8 cellular contexts compared by ENCODE assay signal in genomic region chr1:10692401-10693021, GRCh38.
DNase-seq lines count a peak whose midpoint lies in the region; ATAC-seq and TF ChIP-seq lines count a peak whose summit lies in the region.

No MANE protein-coding gene starts in this region.

- H3K4me3 ChIP-seq in BLaER1 treated with 17β-estradiol and CSF1 and Interleukin-3, amounts not matched to agents 10 nM and 100 nM: no peak overlapping the region; a peak in 2 of 20 replicates
- H3K4me3 ChIP-seq in breast epithelium: peak overlapping the region in 2 of 3 donors; percentile 77 to 91
- no peak overlapping the region for H3K4me3 ChIP-seq in thyroid gland (replicated peaks in 1 of 3)
- no peak overlapping the region for H3K4me3 ChIP-seq in tibial nerve

- H3K9ac ChIP-seq in BLaER1 treated with 17β-estradiol and CSF1 and Interleukin-3, amounts not matched to agents 10 nM and 100 nM: peak overlapping the region in 2 of 11 experiments; percentile 81 to 86; a peak in 2 of 22 replicates

- WGBS in thyroid gland, 2 donors: 57 to 71% methylated on average over 11 to 12 of the region's 13 CpGs
- WGBS in tibial nerve, 2 donors: 75 to 77% methylated on average over 12 to 13 of the region's 13 CpGs

- ATAC-seq in natural killer cell (peak; percentile 37 to 51 (median 51)), GM18502 (IDR thresholded peaks at IDR 0.05; ENCODE audit: poor library complexity, unreplicated experiment) (no peak)

- H3K36me3 ChIP-seq in BLaER1 treated with 17β-estradiol and CSF1 and Interleukin-3, amounts not matched to agents 10 nM and 100 nM: no peaks in the 10 kb centered on the region
- no peaks in the 10 kb centered on the region for H3K36me3 ChIP-seq in breast epithelium
- no peaks in the 10 kb centered on the region for H3K36me3 ChIP-seq in thyroid gland
- no peaks in the 10 kb centered on the region for H3K36me3 ChIP-seq in tibial nerve

- H3K4me1 ChIP-seq in BLaER1 treated with 17β-estradiol and CSF1 and Interleukin-3, amounts not matched to agents 10 nM and 100 nM: peaks cover 42 to 62% (median 57%) of the 10 kb centered on the region in 10 experiments
- H3K4me1 ChIP-seq in breast epithelium (peaks cover 12 to 30% of the 10 kb centered on the region in 2 donors), thyroid gland (peaks cover 36 to 46% of the 10 kb centered on the region in 2 donors), tibial nerve (peaks cover 0 to 35% (median 14%) of the 10 kb centered on the region in 4 donors)

- H4K20me1 ChIP-seq in BLaER1 treated with 17β-estradiol and CSF1 and Interleukin-3, amounts not matched to agents 10 nM and 100 nM: peaks cover 0 to 16% (median 5%) of the 10 kb centered on the region in 11 experiments; a peak in 7 of 22 replicates

- TF ChIP-seq EP300 in tibial nerve (IDR thresholded peaks at IDR 0.05): no peak

- H3K27ac Mint-ChIP-seq in natural killer cell: peak overlapping the region; percentile 82 to 92

- DNase-seq in HK-2 (ENCODE audit: unreplicated experiment) (peak; percentile 25), T-helper 9 cell (peak; percentile 50), breast epithelium (ENCODE audit: low spot score in 2 of 2) (peak in 1 of 2 donors; percentile 60), natural killer cell (peak; percentile 56), thyroid gland (peak; percentile 72 to 73), tibial nerve (ENCODE audit: low spot score in 2 of 2) (no peak)

- H3K27me3 ChIP-seq in BLaER1 treated with 17β-estradiol and CSF1 and Interleukin-3, amounts not matched to agents 10 nM and 100 nM: peaks cover 7 to 33% (median 15%) of the 10 kb centered on the region in 11 experiments
- H3K27me3 ChIP-seq in breast epithelium: no peaks in the 10 kb centered on the region
- no peaks in the 10 kb centered on the region for H3K27me3 ChIP-seq in thyroid gland
- H3K27me3 ChIP-seq in tibial nerve: no peaks in the 10 kb centered on the region

- no peaks in the 10 kb centered on the region for H3K36me3 Mint-ChIP-seq in natural killer cell

- TF ChIP-seq CTCF in breast epithelium (IDR thresholded peaks at IDR 0.05) (peak in 2 of 3 donors; percentile 43 to 65), natural killer cell (IDR thresholded peaks at IDR 0.05) (peak; percentile 38), thyroid gland (IDR thresholded peaks at IDR 0.05) (peak in 5 of 6 experiments; percentile 24 to 62 (median 46)), tibial nerve (IDR thresholded peaks at IDR 0.05) (peak in 1 of 5 experiments; percentile 36)

- peak overlapping the region; percentile 93 for H3K4me3 Mint-ChIP-seq in natural killer cell

- H3K4me2 ChIP-seq in BLaER1 treated with 17β-estradiol and CSF1 and Interleukin-3, amounts not matched to agents 10 nM and 100 nM: peak overlapping the region in 10 of 11 experiments; percentile 59 to 99 (median 95); a peak in 21 of 22 replicates

- no peaks in the 10 kb centered on the region for H3K9me3 Mint-ChIP-seq in natural killer cell

- no peaks in the 10 kb centered on the region for H3K27me3 Mint-ChIP-seq in natural killer cell (ENCODE audit: low read depth in 2 of 2)

- H3K9me3 ChIP-seq in BLaER1 treated with 17β-estradiol and CSF1 and Interleukin-3, amounts not matched to agents 10 nM and 100 nM (replicated peaks in 1 of 11): no peaks in the 10 kb centered on the region
- H3K9me3 ChIP-seq in breast epithelium (no peaks in the 10 kb centered on the region), thyroid gland (no peaks in the 10 kb centered on the region), tibial nerve (no peaks in the 10 kb centered on the region)

- TF ChIP-seq POLR2A in breast epithelium (IDR thresholded peaks at IDR 0.05): no peak
- TF ChIP-seq POLR2A in thyroid gland (IDR thresholded peaks at IDR 0.05): no peak
- no peak for TF ChIP-seq POLR2A in tibial nerve (IDR thresholded peaks at IDR 0.05)

- no peak overlapping the region for H3K27ac ChIP-seq in BLaER1 treated with 17β-estradiol and CSF1 and Interleukin-3, amounts not matched to agents 10 nM and 100 nM
- H3K27ac ChIP-seq in breast epithelium: peak overlapping the region; percentile 82 to 93
- H3K27ac ChIP-seq in thyroid gland: peak overlapping the region; percentile 6 to 25 (median 18)
- peak overlapping the region in 1 of 4 donors; percentile 81 for H3K27ac ChIP-seq in tibial nerve

- intact Hi-C loops in breast epithelium (cut with DNase I; ENCODE audit: low total_unique reads): loop anchor here (10.0 kb wide), 1 partner anchor 102 kb away; the partner anchor contains the start of gene CASZ1
- intact Hi-C loops in natural killer cell (cut with micrococcal nuclease): loop anchor here (1.0 to 5.0 kb wide), 4 partner anchors 175 to 870 kb away; partner anchors contain the start of gene CLSTN1
- intact Hi-C loops in thyroid gland (cut with DNase I): loop anchor here (5.0 kb wide), 1 partner anchor 105 kb away; the partner anchor contains the start of gene CASZ1

- peaks cover 16 to 59% of the 10 kb centered on the region in 2 donors for H3K4me1 Mint-ChIP-seq in natural killer cell

Comparison
In these comparisons a context has a peak if more than half of its experiments do, and no peak if none do; other contexts are left out.
1. H3K27ac ChIP-seq: peak in breast epithelium (2 of 2) and thyroid gland (3 of 3); none in BLaER1 treated with 17β-estradiol and CSF1 and Interleukin-3, amounts not matched to agents 10 nM and 100 nM (0 of 11).
2. H3K4me3 ChIP-seq: peak in breast epithelium (2 of 3); none in BLaER1 treated with 17β-estradiol and CSF1 and Interleukin-3, amounts not matched to agents 10 nM and 100 nM (0 of 10), thyroid gland (0 of 3) and tibial nerve (0 of 4).
3. DNase-seq: peak in HK-2 (single experiment), T-helper 9 cell (single experiment), natural killer cell (single experiment) and thyroid gland (2 of 2); none in tibial nerve (0 of 2).